8 cellular contexts compared by ENCODE assay signal in the genomic region with DNA sequence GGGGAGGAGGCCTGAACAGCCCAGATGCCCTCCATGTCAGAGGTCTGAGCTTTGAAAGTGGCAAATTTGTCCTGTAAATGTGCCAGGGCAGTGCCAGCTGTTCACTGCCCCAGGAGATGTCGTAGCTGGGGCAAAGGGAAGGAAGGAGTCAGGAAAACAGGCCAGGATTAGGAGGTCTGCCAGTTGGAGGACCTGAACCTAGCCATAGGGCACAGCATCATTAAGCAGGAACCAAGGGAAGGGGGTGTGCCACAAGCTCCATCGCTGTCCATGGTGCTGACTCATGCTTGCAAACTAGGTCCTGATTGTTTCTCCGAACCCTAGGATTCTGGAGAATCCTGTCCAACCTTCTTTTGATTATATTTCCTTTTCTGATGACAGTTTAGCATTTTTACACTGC.
DNase-seq lines count a peak whose midpoint lies in the region; ATAC-seq lines count a peak whose summit lies in the region.

No MANE protein-coding gene starts in this region.

- ATAC-seq in natural killer cell treated with Interleukin-12 subunit alpha and Interleukin-12 subunit beta and Interleukin-15 and Interleukin-18, amount 100 ng/mL, for 72 hours = no peak
- ATAC-seq in HG02588 (IDR thresholded peaks at IDR 0.05; ENCODE audit: unreplicated experiment) = no peak

- DNase-seq in CD1c-positive myeloid dendritic cell (ENCODE audit: extremely low spot score) = peak; percentile 18
- DNase-seq in HuH-7.5 (ENCODE audit: low spot score) = peak; percentile 27
- peak; percentile 25 for DNase-seq in activated CD4-positive, alpha-beta memory T cell treated with anti-CD3 and anti-CD28 coated beads for 36 hours
- peak; percentile 15 for DNase-seq in inferior parietal cortex (ENCODE audit: extremely low spot score)
- DNase-seq in natural killer cell treated with Interleukin-12 subunit alpha and Interleukin-12 subunit beta and Interleukin-15 and Interleukin-18, amount 100 ng/mL, for 72 hours (ENCODE audit: low spot score) = no peak
- no peak for DNase-seq in NCI-H345 (lab: John Stamatoyannopoulos, UW)
- no peak for DNase-seq in dedifferentiated amniotic fluid mesenchymal stem cell (ENCODE audit: extremely low spot score)

- no peak overlapping the region for H3K27ac Mint-ChIP-seq in activated CD4-positive, alpha-beta memory T cell treated with anti-CD3 and anti-CD28 coated beads for 36 hours
- no peak overlapping the region for H3K27ac Mint-ChIP-seq in natural killer cell treated with Interleukin-12 subunit alpha and Interleukin-12 subunit beta and Interleukin-15 and Interleukin-18, amount 100 ng/mL, for 72 hours

- no peak overlapping the region for H3K4me3 Mint-ChIP-seq in activated CD4-positive, alpha-beta memory T cell treated with anti-CD3 and anti-CD28 coated beads for 36 hours
- H3K4me3 Mint-ChIP-seq in natural killer cell treated with Interleukin-12 subunit alpha and Interleukin-12 subunit beta and Interleukin-15 and Interleukin-18, amount 100 ng/mL, for 72 hours = no peak overlapping the region

- CTCF ChIA-PET in activated CD4-positive, alpha-beta memory T cell treated with anti-CD3 and anti-CD28 coated beads for 36 hours (lab: Charles Lee) = no interaction called here

- H3K4me1 Mint-ChIP-seq in activated CD4-positive, alpha-beta memory T cell treated with anti-CD3 and anti-CD28 coated beads for 36 hours (ENCODE audit: low read depth) = no peaks in the 10 kb centered on the region
- no peaks in the 10 kb centered on the region for H3K4me1 Mint-ChIP-seq in natural killer cell treated with Interleukin-12 subunit alpha and Interleukin-12 subunit beta and Interleukin-15 and Interleukin-18, amount 100 ng/mL, for 72 hours (ENCODE audit: low read depth in 2 of 2)

- intact Hi-C loops in activated CD4-positive, alpha-beta memory T cell treated with anti-CD3 and anti-CD28 coated beads for 36 hours (cut with micrococcal nuclease) = no loop called here

- peaks cover 28% of the 10 kb centered on the region for H3K27me3 Mint-ChIP-seq in activated CD4-positive, alpha-beta memory T cell treated with anti-CD3 and anti-CD28 coated beads for 36 hours
- peaks cover 26 to 44% of the 10 kb centered on the region in 2 donors for H3K27me3 Mint-ChIP-seq in natural killer cell treated with Interleukin-12 subunit alpha and Interleukin-12 subunit beta and Interleukin-15 and Interleukin-18, amount 100 ng/mL, for 72 hours

- no peaks in the 10 kb centered on the region for H3K36me3 Mint-ChIP-seq in activated CD4-positive, alpha-beta memory T cell treated with anti-CD3 and anti-CD28 coated beads for 36 hours
- H3K36me3 Mint-ChIP-seq in natural killer cell treated with Interleukin-12 subunit alpha and Interleukin-12 subunit beta and Interleukin-15 and Interleukin-18, amount 100 ng/mL, for 72 hours = no peaks in the 10 kb centered on the region

- POLR2A ChIA-PET in activated CD4-positive, alpha-beta memory T cell treated with anti-CD3 and anti-CD28 coated beads for 36 hours (lab: Charles Lee) = no interaction called here

- H3K9me3 Mint-ChIP-seq in activated CD4-positive, alpha-beta memory T cell treated with anti-CD3 and anti-CD28 coated beads for 36 hours = no peaks in the 10 kb centered on the region
- no peaks in the 10 kb centered on the region for H3K9me3 Mint-ChIP-seq in natural killer cell treated with Interleukin-12 subunit alpha and Interleukin-12 subunit beta and Interleukin-15 and Interleukin-18, amount 100 ng/mL, for 72 hours

Comparison
In these comparisons a context has a peak if more than half of its experiments do, and no peak if none do; other contexts are left out.
1. DNase-seq: peak in CD1c-positive myeloid dendritic cell (single experiment), HuH-7.5 (single experiment), activated CD4-positive, alpha-beta memory T cell treated with anti-CD3 and anti-CD28 coated beads for 36 hours (single experiment) and inferior parietal cortex (single experiment); none in natural killer cell treated with Interleukin-12 subunit alpha and Interleukin-12 subunit beta and Interleukin-15 and Interleukin-18, amount 100 ng/mL, for 72 hours (single experiment), NCI-H345 (single experiment) and dedifferentiated amniotic fluid mesenchymal stem cell (single experiment).